Comparison of ENCODE assay signal across 13 cellular contexts in the genomic region with DNA sequence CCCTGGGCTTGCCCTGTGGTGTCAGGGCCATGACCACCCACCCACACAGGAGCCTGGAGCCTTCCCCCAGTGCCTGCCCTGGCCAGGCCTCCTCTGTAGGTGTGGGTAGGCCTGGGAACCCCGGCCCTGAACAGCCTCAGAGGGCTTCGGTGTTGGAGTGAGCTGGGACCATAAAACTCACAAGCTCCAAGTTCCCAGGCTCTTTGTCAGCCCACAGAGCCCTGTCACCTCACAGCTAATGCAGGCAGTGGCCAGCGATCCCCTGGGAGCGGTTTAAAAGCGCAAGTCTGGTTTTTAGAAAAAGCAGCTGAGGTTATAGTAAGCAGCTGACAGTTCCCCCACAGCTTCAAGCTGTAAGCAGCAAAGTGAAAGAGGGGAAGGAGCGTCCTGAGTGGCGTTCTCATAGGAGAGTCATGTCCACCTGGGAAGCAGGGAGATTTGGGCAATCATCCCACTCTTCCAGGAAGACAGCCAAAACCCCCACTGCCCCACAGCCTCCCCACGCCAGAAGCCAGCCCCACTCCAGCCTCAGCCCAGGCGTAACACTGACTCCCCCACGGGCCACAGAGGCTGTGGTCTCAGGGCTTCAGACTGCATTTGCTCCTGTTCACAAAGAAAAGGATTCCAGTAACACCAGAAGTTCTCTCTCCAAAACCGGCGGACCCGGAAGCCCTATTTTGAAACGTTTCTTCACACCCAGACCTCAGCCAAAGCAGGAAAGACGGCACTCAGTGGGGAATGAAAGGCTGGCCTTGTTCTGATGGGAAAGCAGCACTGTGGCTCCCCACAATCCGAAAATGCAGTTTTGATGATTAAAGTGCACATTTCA.
DNase-seq lines count a peak whose midpoint lies in the region; ATAC-seq and TF ChIP-seq lines count a peak whose summit lies in the region.
"Had no signal": no experiment of that assay in that cellular context is flagged by ENCODE, and none has a peak within 500 bp of the region (broad histone marks: within the 10 kb centered on the region; RNA-seq: fewer than 3 reads in every experiment).

No MANE protein-coding gene starts in this region.

- no peak for TF ChIP-seq CTCF in coronary artery (IDR thresholded peaks at IDR 0.05)
- TF ChIP-seq CTCF in tibial artery (IDR thresholded peaks at IDR 0.05) = no peak

- H3K27ac ChIP-seq in coronary artery (peak overlapping the region; percentile 90 to 91), tibial artery (peak overlapping the region; percentile 84 to 88)
- H3K27ac ChIP-seq: 22Rv1, GM23248 had no signal

- H3K4me3 ChIP-seq in coronary artery (peak overlapping the region; percentile 61), tibial artery (peak overlapping the region; percentile 31 to 35)
- H3K4me3 ChIP-seq: GM23248, K562 had no signal

- H3K27me3 ChIP-seq in tibial artery = no peaks in the 10 kb centered on the region

- no peak for ATAC-seq in activated CD4-positive, CD25-positive, alpha-beta regulatory T cell treated with anti-CD3 and anti-CD28 coated beads, Interleukin-2, amount 50 U/mL, for 24 hours
- no peak for ATAC-seq in HG03378 (IDR thresholded peaks at IDR 0.05; ENCODE audit: unreplicated experiment)
- ATAC-seq: K562 had no signal

- H3K36me3 ChIP-seq in tibial artery = no peaks in the 10 kb centered on the region

- intact Hi-C loops in tibial artery (cut with DNase I; ENCODE audit: low total_unique reads) = loop anchor here (1.0 kb wide), 1 partner anchor 21 kb away; no protein-coding TSS in a partner anchor

- peaks cover 0 to 38% (median 29%) of the 10 kb centered on the region in 4 donors for H3K4me1 ChIP-seq in tibial artery

- peak; percentile 10 for DNase-seq in NCI-H2107 treated with DMSO at 0.1 percent for 48 hours (lab: John Stamatoyannopoulos, UW; ENCODE audit: unreplicated experiment)
- no peak for DNase-seq in NCI-H2107 (lab: John Stamatoyannopoulos, UW)
- no peak for DNase-seq in coronary artery (ENCODE audit: low spot score)
- peak; percentile 23 for DNase-seq in midbrain (lab: John Stamatoyannopoulos, UW)
- peak; percentile 52 to 90 for DNase-seq in tibial artery
- DNase-seq in globus pallidus (ENCODE audit: low spot score) = no peak
- DNase-seq: activated CD4-positive, alpha-beta T cell treated with anti-CD3 and anti-CD28 coated beads, Interleukin-2, amount 50 U/mL, for 1 hour; GM23248; stimulated activated CD4-positive, alpha-beta T cell treated with anti-CD3 and anti-CD28 coated beads, Interleukin-1b, Interleukin-23, amount 100 ng/mL, for 48 hours had no signal

- peaks cover 0 to 15% (median 0%) of the 10 kb centered on the region in 3 donors for H3K9me3 ChIP-seq in tibial artery

Comparison
In these comparisons a context has a peak if more than half of its experiments do, and no peak if none do; other contexts are left out.
1. DNase-seq: peak in NCI-H2107 treated with DMSO at 0.1 percent for 48 hours (single experiment), midbrain (single experiment) and tibial artery (2 of 2); none in NCI-H2107 (single experiment), coronary artery (single experiment) and globus pallidus (single experiment).